Comparison of ENCODE assay signal across 28 cellular contexts in genomic region chr3:115827494-115827893, GRCh38.
"Had no signal": no experiment of that assay in that cellular context is flagged by ENCODE, and none has a peak within 500 bp of the region (broad histone marks: within the 10 kb centered on the region; RNA-seq: fewer than 3 reads in every experiment).

No MANE protein-coding gene starts in this region.

- H3K9me3 ChIP-seq: left lung, lower lobe of right lung, ovary, suprapubic skin, thoracic aorta, tibial artery, upper lobe of right lung had no signal

- H3K4me3 ChIP-seq: left lung, lower lobe of right lung, ovary, skin epidermis, suprapubic skin, tibial artery, upper lobe of right lung had no signal

- H3K27ac Mint-ChIP-seq: mesothelial cell of epicardium; naive B cell; natural killer cell; nephron progenitor cell; progenitor cell of endocrine pancreas; stimulated activated effector memory CD8-positive, alpha-beta T cell treated with anti-CD3 and anti-CD28 coated beads, Interleukin-12 subunit alpha, Interleukin-12 subunit beta, amount 100 ng/mL, for 72 hours; stimulated activated naive CD8-positive, alpha-beta T cell treated with anti-CD3 and anti-CD28 coated beads, Interleukin-15, Interleukin-2, amounts not matched to agents 100 ng/mL and 50 ng/mL, for 24 hours had no signal

- H3K4me1 Mint-ChIP-seq: naive B cell; natural killer cell; stimulated activated effector memory CD8-positive, alpha-beta T cell treated with anti-CD3 and anti-CD28 coated beads, Interleukin-12 subunit alpha, Interleukin-12 subunit beta, amount 100 ng/mL, for 72 hours had no signal

- H3K9me3 Mint-ChIP-seq: mesothelial cell of epicardium; naive B cell; natural killer cell; nephron progenitor cell; stimulated activated effector memory CD8-positive, alpha-beta T cell treated with anti-CD3 and anti-CD28 coated beads, Interleukin-12 subunit alpha, Interleukin-12 subunit beta, amount 100 ng/mL, for 72 hours; stimulated activated naive CD8-positive, alpha-beta T cell treated with anti-CD3 and anti-CD28 coated beads, Interleukin-15, Interleukin-2, amounts not matched to agents 100 ng/mL and 50 ng/mL, for 24 hours had no signal

- H3K36me3 Mint-ChIP-seq: mesothelial cell of epicardium; naive B cell; natural killer cell; stimulated activated effector memory CD8-positive, alpha-beta T cell treated with anti-CD3 and anti-CD28 coated beads, Interleukin-12 subunit alpha, Interleukin-12 subunit beta, amount 100 ng/mL, for 72 hours had no signal

- H3K27me3 Mint-ChIP-seq: progenitor cell of endocrine pancreas had no signal

- H3K27me3 ChIP-seq: left lung, ovary, suprapubic skin, tibial artery, upper lobe of right lung had no signal

- DNase-seq: hippocampal formation; kidney; left colon; left lung; lower lobe of right lung; mammary epithelial cell; mesenchymal stem cell; naive B cell; natural killer cell; nephron progenitor cell; ovary; retina; right cardiac atrium; stimulated activated CD4-positive, alpha-beta T cell treated with anti-CD3 and anti-CD28 coated beads, Interleukin-12 subunit alpha, Interleukin-12 subunit beta, amount 100 ng/mL, for 4 hours; stimulated activated CD4-positive, alpha-beta T cell treated with anti-CD3 and anti-CD28 coated beads, Interleukin-15, amount 100 ng/mL, for 24 hours; stimulated activated CD4-positive, alpha-beta T cell treated with anti-CD3 and anti-CD28 coated beads, Interleukin-2, amount 100 ng/mL, for 24 hours; stimulated activated CD4-positive, alpha-beta T cell treated with anti-CD3 and anti-CD28 coated beads, Interleukin-4, amount 100 ng/mL, for 24 hours; stimulated activated naive CD4-positive, alpha-beta T cell; tibial artery; trophoblast cell; upper lobe of right lung had no signal

- H3K36me3 ChIP-seq: left lung, lower lobe of right lung, ovary, suprapubic skin, thoracic aorta, tibial artery, upper lobe of right lung had no signal

- H3K4me1 ChIP-seq: left lung, lower lobe of right lung, tibial artery, upper lobe of right lung had no signal

- H3K27ac ChIP-seq: left lung, lower lobe of right lung, ovary, skin epidermis, suprapubic skin, thoracic aorta, tibial artery, upper lobe of right lung had no signal

- H3K4me3 Mint-ChIP-seq: mesothelial cell of epicardium; naive B cell; natural killer cell; nephron progenitor cell; stimulated activated effector memory CD8-positive, alpha-beta T cell treated with anti-CD3 and anti-CD28 coated beads, Interleukin-12 subunit alpha, Interleukin-12 subunit beta, amount 100 ng/mL, for 72 hours; stimulated activated naive CD8-positive, alpha-beta T cell treated with anti-CD3 and anti-CD28 coated beads, Interleukin-15, Interleukin-2, amounts not matched to agents 100 ng/mL and 50 ng/mL, for 24 hours had no signal
